In genomic region chr5:139273322-139273571, GRCh38 we compare ENCODE assay signal across 1 cellular context.
TF ChIP-seq lines count a peak whose summit lies in the region.

No MANE protein-coding gene starts in this region.

TF ChIP-seq in IMR-90, 13 proteins besides CTCF, POLR2A, EP300 and RAD21 (continued from another document):
- TF ChIP-seq ELK1 (IDR thresholded peaks at IDR 0.05; ENCODE audit: borderline replicate concordance, low read depth, low read length) (no peak), CEBPB (IDR thresholded peaks at IDR 0.05; ENCODE audit: low read depth, low read length) (no peak), MAFK (IDR thresholded peaks at IDR 0.05; ENCODE audit: low read depth, low read length) (no peak), MXI1 (IDR thresholded peaks at IDR 0.05; ENCODE audit: borderline replicate concordance, low read depth, low read length) (no peak)
